ENCODE assay signal across 14 cellular contexts in genomic region chr1:54292015-54292739, GRCh38.
DNase-seq lines count a peak whose midpoint lies in the region; ATAC-seq and TF ChIP-seq lines count a peak whose summit lies in the region.
"Had no signal": no experiment of that assay in that cellular context is flagged by ENCODE, and none has a peak within 500 bp of the region (broad histone marks: within the 10 kb centered on the region; RNA-seq: fewer than 3 reads in every experiment).

No MANE protein-coding gene starts in this region.

- no peaks in the 10 kb centered on the region for H3K36me3 Mint-ChIP-seq in naive thymus-derived CD8-positive, alpha-beta T cell

- H3K4me2 ChIP-seq in MM.1S (ENCODE audit: low read depth, low read length), result no peak overlapping the region

- H3K4me1 ChIP-seq in uterus (peaks cover 0 to 37% of the 10 kb centered on the region in 2 donors), MM.1S (ENCODE audit: low read length) (peaks cover 10% of the 10 kb centered on the region)

- H3K27ac ChIP-seq in coronary artery (peak overlapping the region; percentile 91 to 96), uterus (peak overlapping the region; percentile 72 to 88), MM.1S (ENCODE audit: low read length) (no peak overlapping the region)

- H4K20me1 ChIP-seq in MM.1S (ENCODE audit: insufficient read depth, low read length), result peaks cover 6% of the 10 kb centered on the region; the same call in 1 of the 2 replicates

- peaks cover 37% of the 10 kb centered on the region for H3K79me2 ChIP-seq in MM.1S (ENCODE audit: low read length)

- DNase-seq in Right ventricle myocardium superior (no peak), Right ventricle myocardium inferior (ENCODE audit: missing footprints) (no peak), coronary artery (ENCODE audit: low spot score) (no peak), uterus (no peak), DMS79 treated with DMSO at 0.1 percent for 48 hours (lab: John Stamatoyannopoulos, UW) (no peak), MM.1S (no peak)
- DNase-seq in naive thymus-derived CD8-positive, alpha-beta T cell, result no peak
- no peak for DNase-seq in stimulated activated naive CD4-positive, alpha-beta T cell (lab: John Stamatoyannopoulos, UW)
- DNase-seq: central memory CD4-positive, alpha-beta T cell; NCI-H2171 treated with DMSO at 0.1 percent for 48 hours; NK-92 treated with Interleukin-12 subunit alpha and Interleukin-12 subunit beta, amount 100 ng/mL, for 24 hours; retina; stimulated activated CD4-positive, alpha-beta T cell treated with anti-CD3 and anti-CD28 coated beads, Interleukin-4, amount 100 ng/mL, for 1 hour; T1000 had no signal

- H3K9me3 ChIP-seq in uterus (no peaks in the 10 kb centered on the region), MM.1S (replicated peaks; ENCODE audit: insufficient read depth, low read length) (no peaks in the 10 kb centered on the region)

- H2AFZ ChIP-seq in MM.1S (ENCODE audit: low read length), result no peak overlapping the region

- POLR2A ChIA-PET in naive thymus-derived CD8-positive, alpha-beta T cell (lab: Charles Lee), result interaction anchor here (0.5 to 1.7 kb wide), 6 partner anchors 9 to 197 kb away, joined by 3 to 11 read pairs (median 4); no protein-coding TSS in a partner anchor

- ATAC-seq in Right ventricle myocardium superior (ENCODE audit: poor library complexity) (peak; percentile 8), Right ventricle myocardium inferior (no peak)
- no peak for ATAC-seq in naive thymus-derived CD8-positive, alpha-beta T cell

- intact Hi-C loops in Right ventricle myocardium superior (cut with DNase I) (no loop called here), Right ventricle myocardium inferior (cut with DNase I) (no loop called here), uterus (cut with DNase I; ENCODE audit: low total_unique reads) (no loop called here)

- peak overlapping the region in 5 of 10 donors; percentile 36 to 45 (median 39) for H3K4me3 Mint-ChIP-seq in naive thymus-derived CD8-positive, alpha-beta T cell

- no peaks in the 10 kb centered on the region for H3K9me3 Mint-ChIP-seq in naive thymus-derived CD8-positive, alpha-beta T cell

- TF ChIP-seq POLR2A in uterus (IDR thresholded peaks at IDR 0.05), result no peak

- H3K4me1 Mint-ChIP-seq in naive thymus-derived CD8-positive, alpha-beta T cell, result peaks cover 54 to 95% (median 93%) of the 10 kb centered on the region in 4 donors

- no peak for TF ChIP-seq CTCF in coronary artery (IDR thresholded peaks at IDR 0.05)
- TF ChIP-seq CTCF in uterus (IDR thresholded peaks at IDR 0.05), result no peak
- TF ChIP-seq CTCF in MM.1S (IDR thresholded peaks at IDR 0.05; ENCODE audit: low read length), result no peak

- H3F3A ChIP-seq in MM.1S (ENCODE audit: insufficient read depth, low read length), result no peaks in the 10 kb centered on the region

- no peaks in the 10 kb centered on the region for H3K9me2 ChIP-seq in MM.1S (replicated peaks; ENCODE audit: insufficient read depth, low read length)

- H3K27me3 ChIP-seq in uterus, result no peaks in the 10 kb centered on the region
- no peaks in the 10 kb centered on the region for H3K27me3 ChIP-seq in MM.1S (replicated peaks; ENCODE audit: insufficient read depth, low read length)

- no peak overlapping the region for H3K9ac ChIP-seq in MM.1S (ENCODE audit: low read length)

- peak overlapping the region; percentile 61 to 99 (median 89) for H3K27ac Mint-ChIP-seq in naive thymus-derived CD8-positive, alpha-beta T cell

- H3K36me3 ChIP-seq in uterus (no peaks in the 10 kb centered on the region), MM.1S (replicated peaks; ENCODE audit: insufficient read depth, low read length) (no peaks in the 10 kb centered on the region)

- no peak overlapping the region for H3K4me3 ChIP-seq in coronary artery
- no peak overlapping the region for H3K4me3 ChIP-seq in uterus
- H3K4me3 ChIP-seq in MM.1S (ENCODE audit: low read length), result no peak overlapping the region

- H3K27me3 Mint-ChIP-seq in naive thymus-derived CD8-positive, alpha-beta T cell, result no peaks in the 10 kb centered on the region
